In the genomic region with DNA sequence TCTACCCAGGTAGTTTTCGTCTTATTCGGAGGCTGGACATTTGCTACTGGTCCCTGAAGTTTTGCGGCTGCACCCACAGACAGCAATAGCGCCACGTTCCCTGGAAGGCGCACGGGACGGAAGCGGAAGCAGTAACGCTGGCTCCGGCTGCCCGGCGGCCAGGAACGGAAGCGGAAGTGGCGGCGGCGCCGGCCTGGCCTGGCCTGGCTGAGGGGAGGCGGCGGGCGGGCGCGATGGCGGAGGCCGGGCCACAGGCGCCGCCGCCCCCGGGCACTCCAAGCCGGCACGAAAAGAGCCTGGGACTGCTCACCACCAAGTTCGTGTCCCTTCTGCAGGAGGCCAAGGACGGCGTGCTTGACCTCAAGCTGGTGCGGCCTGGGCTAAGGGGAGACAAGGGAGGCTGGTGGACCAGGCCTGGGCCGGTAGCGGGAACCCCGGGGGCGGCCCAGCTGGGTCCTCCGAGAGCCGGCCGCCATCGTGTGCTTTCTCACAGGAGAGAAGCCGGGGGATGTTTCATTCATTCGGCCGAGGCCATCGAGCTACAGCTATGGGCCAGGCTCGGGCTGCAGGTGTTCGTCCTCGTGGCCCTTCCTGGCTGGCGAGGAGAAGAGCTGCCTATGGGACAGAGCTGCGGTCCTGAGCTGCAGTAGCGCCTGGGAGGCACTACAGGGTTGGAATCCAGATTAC, we compare ENCODE assay signal across 1 cellular context.
TF ChIP-seq lines count a peak whose summit lies in the region.

A gene with protein sequence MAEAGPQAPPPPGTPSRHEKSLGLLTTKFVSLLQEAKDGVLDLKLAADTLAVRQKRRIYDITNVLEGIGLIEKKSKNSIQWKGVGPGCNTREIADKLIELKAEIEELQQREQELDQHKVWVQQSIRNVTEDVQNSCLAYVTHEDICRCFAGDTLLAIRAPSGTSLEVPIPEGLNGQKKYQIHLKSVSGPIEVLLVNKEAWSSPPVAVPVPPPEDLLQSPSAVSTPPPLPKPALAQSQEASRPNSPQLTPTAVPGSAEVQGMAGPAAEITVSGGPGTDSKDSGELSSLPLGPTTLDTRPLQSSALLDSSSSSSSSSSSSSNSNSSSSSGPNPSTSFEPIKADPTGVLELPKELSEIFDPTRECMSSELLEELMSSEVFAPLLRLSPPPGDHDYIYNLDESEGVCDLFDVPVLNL (plus strand): TSS at position 161 of the 687 bp plus-strand sequence. CDS start 73 bp downstream, at position 234.

TF ChIP-seq in K562, 482 proteins besides CTCF, POLR2A, EP300 and RAD21 (continued from another document):
- TF ChIP-seq, protein P1, sequence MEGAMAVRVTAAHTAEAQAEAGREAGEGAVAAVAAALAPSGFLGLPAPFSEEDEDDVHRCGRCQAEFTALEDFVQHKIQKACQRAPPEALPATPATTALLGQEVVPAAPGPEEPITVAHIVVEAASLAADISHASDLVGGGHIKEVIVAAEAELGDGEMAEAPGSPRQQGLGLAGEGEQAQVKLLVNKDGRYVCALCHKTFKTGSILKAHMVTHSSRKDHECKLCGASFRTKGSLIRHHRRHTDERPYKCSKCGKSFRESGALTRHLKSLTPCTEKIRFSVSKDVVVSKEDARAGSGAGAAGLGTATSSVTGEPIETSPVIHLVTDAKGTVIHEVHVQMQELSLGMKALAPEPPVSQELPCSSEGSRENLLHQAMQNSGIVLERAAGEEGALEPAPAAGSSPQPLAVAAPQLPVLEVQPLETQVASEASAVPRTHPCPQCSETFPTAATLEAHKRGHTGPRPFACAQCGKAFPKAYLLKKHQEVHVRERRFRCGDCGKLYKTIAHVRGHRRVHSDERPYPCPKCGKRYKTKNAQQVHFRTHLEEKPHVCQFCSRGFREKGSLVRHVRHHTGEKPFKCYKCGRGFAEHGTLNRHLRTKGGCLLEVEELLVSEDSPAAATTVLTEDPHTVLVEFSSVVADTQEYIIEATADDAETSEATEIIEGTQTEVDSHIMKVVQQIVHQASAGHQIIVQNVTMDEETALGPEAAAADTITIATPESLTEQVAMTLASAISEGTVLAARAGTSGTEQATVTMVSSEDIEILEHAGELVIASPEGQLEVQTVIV (CRISPR knock-in tag; IDR thresholded peaks at IDR 0.05; ENCODE audit: borderline replicate concordance) = no peak
- TF ChIP-seq, protein P2, sequence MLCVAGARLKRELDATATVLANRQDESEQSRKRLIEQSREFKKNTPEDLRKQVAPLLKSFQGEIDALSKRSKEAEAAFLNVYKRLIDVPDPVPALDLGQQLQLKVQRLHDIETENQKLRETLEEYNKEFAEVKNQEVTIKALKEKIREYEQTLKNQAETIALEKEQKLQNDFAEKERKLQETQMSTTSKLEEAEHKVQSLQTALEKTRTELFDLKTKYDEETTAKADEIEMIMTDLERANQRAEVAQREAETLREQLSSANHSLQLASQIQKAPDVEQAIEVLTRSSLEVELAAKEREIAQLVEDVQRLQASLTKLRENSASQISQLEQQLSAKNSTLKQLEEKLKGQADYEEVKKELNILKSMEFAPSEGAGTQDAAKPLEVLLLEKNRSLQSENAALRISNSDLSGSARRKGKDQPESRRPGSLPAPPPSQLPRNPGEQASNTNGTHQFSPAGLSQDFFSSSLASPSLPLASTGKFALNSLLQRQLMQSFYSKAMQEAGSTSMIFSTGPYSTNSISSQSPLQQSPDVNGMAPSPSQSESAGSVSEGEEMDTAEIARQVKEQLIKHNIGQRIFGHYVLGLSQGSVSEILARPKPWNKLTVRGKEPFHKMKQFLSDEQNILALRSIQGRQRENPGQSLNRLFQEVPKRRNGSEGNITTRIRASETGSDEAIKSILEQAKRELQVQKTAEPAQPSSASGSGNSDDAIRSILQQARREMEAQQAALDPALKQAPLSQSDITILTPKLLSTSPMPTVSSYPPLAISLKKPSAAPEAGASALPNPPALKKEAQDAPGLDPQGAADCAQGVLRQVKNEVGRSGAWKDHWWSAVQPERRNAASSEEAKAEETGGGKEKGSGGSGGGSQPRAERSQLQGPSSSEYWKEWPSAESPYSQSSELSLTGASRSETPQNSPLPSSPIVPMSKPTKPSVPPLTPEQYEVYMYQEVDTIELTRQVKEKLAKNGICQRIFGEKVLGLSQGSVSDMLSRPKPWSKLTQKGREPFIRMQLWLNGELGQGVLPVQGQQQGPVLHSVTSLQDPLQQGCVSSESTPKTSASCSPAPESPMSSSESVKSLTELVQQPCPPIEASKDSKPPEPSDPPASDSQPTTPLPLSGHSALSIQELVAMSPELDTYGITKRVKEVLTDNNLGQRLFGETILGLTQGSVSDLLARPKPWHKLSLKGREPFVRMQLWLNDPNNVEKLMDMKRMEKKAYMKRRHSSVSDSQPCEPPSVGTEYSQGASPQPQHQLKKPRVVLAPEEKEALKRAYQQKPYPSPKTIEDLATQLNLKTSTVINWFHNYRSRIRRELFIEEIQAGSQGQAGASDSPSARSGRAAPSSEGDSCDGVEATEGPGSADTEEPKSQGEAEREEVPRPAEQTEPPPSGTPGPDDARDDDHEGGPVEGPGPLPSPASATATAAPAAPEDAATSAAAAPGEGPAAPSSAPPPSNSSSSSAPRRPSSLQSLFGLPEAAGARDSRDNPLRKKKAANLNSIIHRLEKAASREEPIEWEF (CRISPR knock-in tag; IDR thresholded peaks at IDR 0.05) = no peak
- peak; percentile 69 for TF ChIP-seq SP1 (CRISPR knock-in tag; IDR thresholded peaks at IDR 0.05)
- peak; percentile 90 for TF ChIP-seq ZFX (CRISPR knock-in tag; IDR thresholded peaks at IDR 0.05)
- TF ChIP-seq MXI1 (IDR thresholded peaks at IDR 0.05; ENCODE audit: low read depth, low read length) = 0 out of 2 replicates have a peak, but pooled peaks have one; percentile 50
- TF ChIP-seq ZC3H11A (IDR thresholded peaks at IDR 0.05; ENCODE audit: low read depth, low read length) = no peak
- TF ChIP-seq, protein P3, sequence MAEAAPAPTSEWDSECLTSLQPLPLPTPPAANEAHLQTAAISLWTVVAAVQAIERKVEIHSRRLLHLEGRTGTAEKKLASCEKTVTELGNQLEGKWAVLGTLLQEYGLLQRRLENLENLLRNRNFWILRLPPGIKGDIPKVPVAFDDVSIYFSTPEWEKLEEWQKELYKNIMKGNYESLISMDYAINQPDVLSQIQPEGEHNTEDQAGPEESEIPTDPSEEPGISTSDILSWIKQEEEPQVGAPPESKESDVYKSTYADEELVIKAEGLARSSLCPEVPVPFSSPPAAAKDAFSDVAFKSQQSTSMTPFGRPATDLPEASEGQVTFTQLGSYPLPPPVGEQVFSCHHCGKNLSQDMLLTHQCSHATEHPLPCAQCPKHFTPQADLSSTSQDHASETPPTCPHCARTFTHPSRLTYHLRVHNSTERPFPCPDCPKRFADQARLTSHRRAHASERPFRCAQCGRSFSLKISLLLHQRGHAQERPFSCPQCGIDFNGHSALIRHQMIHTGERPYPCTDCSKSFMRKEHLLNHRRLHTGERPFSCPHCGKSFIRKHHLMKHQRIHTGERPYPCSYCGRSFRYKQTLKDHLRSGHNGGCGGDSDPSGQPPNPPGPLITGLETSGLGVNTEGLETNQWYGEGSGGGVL (CRISPR knock-in tag; IDR thresholded peaks at IDR 0.05) = no peak
- no peak for TF ChIP-seq FOXJ2 (tag; IDR thresholded peaks at IDR 0.05)
- TF ChIP-seq ZNF133 (CRISPR knock-in tag; IDR thresholded peaks at IDR 0.05) = no peak
- TF ChIP-seq, protein P4, sequence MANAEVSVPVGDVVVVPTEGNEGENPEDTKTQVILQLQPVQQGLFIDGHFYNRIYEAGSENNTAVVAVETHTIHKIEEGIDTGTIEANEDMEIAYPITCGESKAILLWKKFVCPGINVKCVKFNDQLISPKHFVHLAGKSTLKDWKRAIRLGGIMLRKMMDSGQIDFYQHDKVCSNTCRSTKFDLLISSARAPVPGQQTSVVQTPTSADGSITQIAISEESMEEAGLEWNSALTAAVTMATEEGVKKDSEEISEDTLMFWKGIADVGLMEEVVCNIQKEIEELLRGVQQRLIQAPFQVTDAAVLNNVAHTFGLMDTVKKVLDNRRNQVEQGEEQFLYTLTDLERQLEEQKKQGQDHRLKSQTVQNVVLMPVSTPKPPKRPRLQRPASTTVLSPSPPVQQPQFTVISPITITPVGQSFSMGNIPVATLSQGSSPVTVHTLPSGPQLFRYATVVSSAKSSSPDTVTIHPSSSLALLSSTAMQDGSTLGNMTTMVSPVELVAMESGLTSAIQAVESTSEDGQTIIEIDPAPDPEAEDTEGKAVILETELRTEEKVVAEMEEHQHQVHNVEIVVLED (CRISPR knock-in tag; IDR thresholded peaks at IDR 0.05) = no peak
- peak; percentile 69 for TF ChIP-seq ETV1 (tag; conservative IDR thresholded peaks at IDR 0.05; ENCODE audit: low read depth)
- no peak for TF ChIP-seq ZNF217 (CRISPR knock-in tag; IDR thresholded peaks at IDR 0.05)
- TF ChIP-seq DPF2 (IDR thresholded peaks at IDR 0.05) = no peak
- no peak for TF ChIP-seq NR2F6 (CRISPR knock-in tag; IDR thresholded peaks at IDR 0.05)
- TF ChIP-seq CXXC5 (CRISPR knock-in tag; IDR thresholded peaks at IDR 0.05) = peak; percentile 90
- TF ChIP-seq RFX1 (IDR thresholded peaks at IDR 0.05) = no peak
- TF ChIP-seq ILK (tag; IDR thresholded peaks at IDR 0.05; ENCODE audit: borderline replicate concordance, low read depth) = no peak
